Comparison of ENCODE assay signal across 9 cellular contexts in genomic region chr3:127670761-127671522, GRCh38. TPM values are rescaled to one million over a fixed set of nuclear protein-coding genes. Genes with fewer than 3 reads are reported as not detected.
DNase-seq lines count a peak whose midpoint lies in the region; ATAC-seq, FAIRE-seq and TF ChIP-seq lines count a peak whose summit lies in the region.
"Had no signal": no experiment of that assay in that cellular context is flagged by ENCODE, and none has a peak within 500 bp of the region (broad histone marks: within the 10 kb centered on the region; RNA-seq: fewer than 3 reads in every experiment).

No MANE protein-coding gene starts in this region.

- CTCF ChIA-PET in HepG2 (lab: Yijun Ruan, JAX; ENCODE audit: low intra/inter-chr PET ratio, low total read pairs): no interaction called here

- peak overlapping the region; percentile 92 for H3K4me3 Mint-ChIP-seq in activated T-helper 1 cell treated with anti-CD3 and anti-CD28 coated beads, Interleukin-12 subunit alpha, Interleukin-12 subunit beta, Interleukin-2, Interleukin-4 antibody, amounts not matched to agents 30 ng/mL and 10 ng/mL and 1 ng/mL, durations not matched to agents 14 hours and 24 hours and 36 hours

- TF ChIP-seq EP300 in HepG2 (IDR thresholded peaks at IDR 0.05; ENCODE audit: low read depth in 2 of 2, low read length in 2 of 2) (no peak), HepG2 (CRISPR knock-in tag; IDR thresholded peaks at IDR 0.05; ENCODE audit: borderline replicate concordance) (no peak)

- no peak for FAIRE-seq in HepG2 (lab: Jason Lieb, UNC)
- FAIRE-seq: H1 had no signal

- TF ChIP-seq CTCF in right lobe of liver (IDR thresholded peaks at IDR 0.05): no peak
- no peak for TF ChIP-seq CTCF in HepG2 (CRISPR knock-in tag; IDR thresholded peaks at IDR 0.05)
- no peak for TF ChIP-seq CTCF in upper lobe of right lung (IDR thresholded peaks at IDR 0.05)

- no peaks in the 10 kb centered on the region for H3K36me3 ChIP-seq in right lobe of liver
- H3K36me3 ChIP-seq in HepG2 (replicated peaks in 1 of 2; ENCODE audit: control insufficient read depth in 1 of 2, insufficient read depth in 2 of 2, low read length in 2 of 2): no peaks in the 10 kb centered on the region
- H3K36me3 ChIP-seq in mesenchymal stem cell (ENCODE audit: control insufficient read depth in 1 of 2, insufficient read depth in 2 of 2, low read depth in 1 of 2, low read length in 2 of 2): peaks cover 7 to 12% of the 10 kb centered on the region in 2 experiments
- no peaks in the 10 kb centered on the region for H3K36me3 ChIP-seq in upper lobe of right lung

- H3K27me3 ChIP-seq in right lobe of liver: no peaks in the 10 kb centered on the region
- H3K27me3 ChIP-seq in HepG2 (ENCODE audit: control insufficient read depth in 1 of 2, insufficient read depth in 2 of 2, low read length in 2 of 2): peaks cover 0 to 4% of the 10 kb centered on the region in 2 experiments; a peak in 1 of 5 replicates
- no peaks in the 10 kb centered on the region for H3K27me3 ChIP-seq in mesenchymal stem cell (ENCODE audit: control insufficient read depth in 1 of 2, insufficient read depth in 1 of 2, low read length in 2 of 2)
- H3K27me3 ChIP-seq in upper lobe of right lung: no peaks in the 10 kb centered on the region

- peaks cover 1% of the 10 kb centered on the region for H3K27me3 Mint-ChIP-seq in activated T-helper 1 cell treated with anti-CD3 and anti-CD28 coated beads, Interleukin-12 subunit alpha, Interleukin-12 subunit beta, Interleukin-2, Interleukin-4 antibody, amounts not matched to agents 30 ng/mL and 10 ng/mL and 1 ng/mL, durations not matched to agents 14 hours and 24 hours and 36 hours (ENCODE audit: insufficient read depth)

- H2AFZ ChIP-seq in HepG2 (ENCODE audit: low read length): no peak overlapping the region
- H2AFZ ChIP-seq in mesenchymal stem cell (ENCODE audit: low read depth, low read length): no peak overlapping the region

- no peaks in the 10 kb centered on the region for H3K36me3 Mint-ChIP-seq in activated T-helper 1 cell treated with anti-CD3 and anti-CD28 coated beads, Interleukin-12 subunit alpha, Interleukin-12 subunit beta, Interleukin-2, Interleukin-4 antibody, amounts not matched to agents 30 ng/mL and 10 ng/mL and 1 ng/mL, durations not matched to agents 14 hours and 24 hours and 36 hours (ENCODE audit: low read depth)

- H4K8ac ChIP-seq in mesenchymal stem cell (ENCODE audit: low read length): no peak overlapping the region

- WGBS in right lobe of liver (ENCODE audit: insufficient coverage, low coverage, low lambda C conversion rate, missing lambda C conversion rate): no CpG with 5 or more reads among the region's 20 CpGs
- 93% methylated on average over 11 of the region's 20 CpGs for WGBS in HepG2 (ENCODE audit: low lambda C conversion rate)
- WGBS in mesenchymal stem cell: 98% methylated on average over 19 of the region's 20 CpGs

- TF ChIP-seq RAD21 in HepG2 (CRISPR knock-in tag; IDR thresholded peaks at IDR 0.05): no peak

- H3K9me3 Mint-ChIP-seq in activated T-helper 1 cell treated with anti-CD3 and anti-CD28 coated beads, Interleukin-12 subunit alpha, Interleukin-12 subunit beta, Interleukin-2, Interleukin-4 antibody, amounts not matched to agents 30 ng/mL and 10 ng/mL and 1 ng/mL, durations not matched to agents 14 hours and 24 hours and 36 hours: no peaks in the 10 kb centered on the region

- no peaks in the 10 kb centered on the region for H3K79me2 ChIP-seq in HepG2 (ENCODE audit: insufficient read depth, low read length)

- peak; percentile 15 to 55 (median 48) for DNase-seq in right lobe of liver
- DNase-seq in HepG2 (ENCODE audit: low spot score): no peak
- DNase-seq in activated T-helper 1 cell treated with anti-CD3 and anti-CD28 coated beads, Interleukin-12 subunit alpha, Interleukin-12 subunit beta, Interleukin-2, Interleukin-4 antibody, amounts not matched to agents 30 ng/mL and 10 ng/mL and 1 ng/mL, durations not matched to agents 14 hours and 24 hours and 36 hours (ENCODE audit: low spot score): no peak
- no peak for DNase-seq in mesenchymal stem cell
- peak; percentile 63 for DNase-seq in upper lobe of right lung
- DNase-seq in NCI-H748 treated with DMSO at 0.1 percent for 48 hours (lab: John Stamatoyannopoulos, UW): no peak

- BruUV-seq in HepG2 (replicated peaks; lab: Mats Ljungman, UMichigan): no TSS peak

- H3K4me3 ChIP-seq in right lobe of liver (no peak overlapping the region), HepG2 (replicated peaks in 1 of 3; ENCODE audit: insufficient read depth in 1 of 3, low read depth in 2 of 3, low read length in 3 of 3) (no peak overlapping the region), mesenchymal stem cell (ENCODE audit: insufficient read depth in 1 of 2, low read depth in 1 of 2, low read length in 2 of 2) (peak overlapping the region in 1 of 2 experiments; percentile 81), upper lobe of right lung (no peak overlapping the region)

- TF ChIP-seq POLR2A in right lobe of liver (IDR thresholded peaks at IDR 0.05): no peak
- TF ChIP-seq POLR2A in HepG2 (IDR thresholded peaks at IDR 0.05; ENCODE audit: insufficient read depth in 1 of 2, low read depth in 2 of 2, low read length in 2 of 2): no peak
- no peak for TF ChIP-seq POLR2A in GM18505 (IDR thresholded peaks at IDR 0.05; ENCODE audit: borderline replicate concordance, extremely low read depth, insufficient read depth, insufficient read length)

- H2BK12ac ChIP-seq in mesenchymal stem cell (ENCODE audit: low read length in 2 of 2): no peak overlapping the region

- peaks cover 18% of the 10 kb centered on the region for H3K79me1 ChIP-seq in mesenchymal stem cell (replicated peaks; ENCODE audit: low read length, poor library complexity, severe bottlenecking)

- H3K9ac ChIP-seq in HepG2 (ENCODE audit: insufficient read depth, low read depth, low read length): no peak overlapping the region
- no peak overlapping the region for H3K9ac ChIP-seq in mesenchymal stem cell (ENCODE audit: low read length)

- no peak overlapping the region for H3K27ac ChIP-seq in right lobe of liver
- no peak overlapping the region for H3K27ac ChIP-seq in HepG2 (ENCODE audit: extremely low read length, insufficient read depth, low read length)
- H3K27ac ChIP-seq in mesenchymal stem cell (ENCODE audit: low read length, poor library complexity, severe bottlenecking): no peak overlapping the region
- no peak overlapping the region for H3K27ac ChIP-seq in upper lobe of right lung

- intact Hi-C loops in right lobe of liver (cut with DNase I): loop anchor here in 1 of 2 donors (10.0 kb wide), 1 partner anchor 294 kb away; no protein-coding TSS in a partner anchor
- intact Hi-C loops in HepG2 (cut with micrococcal nuclease; ENCODE audit: unreplicated experiment): no loop called here
- intact Hi-C loops in activated T-helper 1 cell treated with anti-CD3 and anti-CD28 coated beads, Interleukin-12 subunit alpha, Interleukin-12 subunit beta, Interleukin-2, Interleukin-4 antibody, amounts not matched to agents 30 ng/mL and 10 ng/mL and 1 ng/mL, durations not matched to agents 14 hours and 24 hours and 36 hours (cut with micrococcal nuclease): loop anchor here (5.0 to 10.0 kb wide), 3 partner anchors 454 to 1756 kb away; partner anchors contain the start of genes PLXNA1 and RUVBL1
- intact Hi-C loops in upper lobe of right lung (cut with DNase I): no loop called here

- H4K91ac ChIP-seq in mesenchymal stem cell (ENCODE audit: low read length): no peak overlapping the region

- H3K9me3 ChIP-seq in right lobe of liver (no peaks in the 10 kb centered on the region), HepG2 (ENCODE audit: low read length) (no peaks in the 10 kb centered on the region), mesenchymal stem cell (ENCODE audit: control insufficient read depth, low read length) (no peaks in the 10 kb centered on the region), upper lobe of right lung (no peaks in the 10 kb centered on the region)

- H2BK120ac ChIP-seq in mesenchymal stem cell (ENCODE audit: low read depth, low read length): no peak overlapping the region

- no peaks in the 10 kb centered on the region for H4K20me1 ChIP-seq in HepG2 (ENCODE audit: insufficient read depth, low read length)

- H2BK15ac ChIP-seq in mesenchymal stem cell (ENCODE audit: low read depth, poor library complexity, severe bottlenecking): peak overlapping the region; percentile 31

- H3K14ac ChIP-seq in mesenchymal stem cell (ENCODE audit: low read length in 2 of 2): no peak overlapping the region

- no peak overlapping the region for H3K18ac ChIP-seq in mesenchymal stem cell (ENCODE audit: low read depth in 1 of 2, low read length in 2 of 2)

- POLR2A ChIA-PET in HepG2 (lab: Yijun Ruan, JAX): interaction anchor here (1.0 kb wide), 1 partner anchor 73 kb away, joined by 3 read pairs; the partner anchor contains the start of gene MCM2

- H3K4me2 ChIP-seq in HepG2 (ENCODE audit: low read depth, low read length): no peak overlapping the region
- H3K4me2 ChIP-seq in mesenchymal stem cell (ENCODE audit: low read length, poor library complexity, severe bottlenecking): no peak overlapping the region

- H3K23ac ChIP-seq in mesenchymal stem cell (ENCODE audit: low read length in 2 of 2): no peak overlapping the region

- H2AK5ac ChIP-seq in mesenchymal stem cell (ENCODE audit: low read length, severe bottlenecking): no peak overlapping the region

- peaks cover 14% of the 10 kb centered on the region for H3K4me1 Mint-ChIP-seq in activated T-helper 1 cell treated with anti-CD3 and anti-CD28 coated beads, Interleukin-12 subunit alpha, Interleukin-12 subunit beta, Interleukin-2, Interleukin-4 antibody, amounts not matched to agents 30 ng/mL and 10 ng/mL and 1 ng/mL, durations not matched to agents 14 hours and 24 hours and 36 hours (ENCODE audit: low read depth)

- H3K4me1 ChIP-seq in right lobe of liver (peaks cover 0 to 10% (median 3%) of the 10 kb centered on the region in 4 donors), HepG2 (ENCODE audit: insufficient read depth, low read length) (peaks cover 19% of the 10 kb centered on the region), mesenchymal stem cell (ENCODE audit: control insufficient read depth, insufficient read depth, low read depth, low read length) (peaks cover 23% of the 10 kb centered on the region), upper lobe of right lung (peaks cover 13% of the 10 kb centered on the region)

- ATAC-seq in right lobe of liver (no peak), HepG2 (no peak), upper lobe of right lung (no peak), GM19467 (IDR thresholded peaks at IDR 0.05; ENCODE audit: unreplicated experiment) (no peak), GM18505 (IDR thresholded peaks at IDR 0.05; ENCODE audit: unreplicated experiment) (no peak)

- H2BK5ac ChIP-seq in mesenchymal stem cell (ENCODE audit: low read depth, low read length, poor library complexity, severe bottlenecking): no peak overlapping the region

- in situ Hi-C loops in HepG2 (cut with HindIII; ENCODE audit: extremely low pct_ligation_motif_present, low pct_unique_long_range_greater_than_20kb): no loop called here

- H3K4ac ChIP-seq in mesenchymal stem cell (ENCODE audit: low read depth in 1 of 2, low read length in 2 of 2): no peak overlapping the region

- peak overlapping the region; percentile 81 for H3K27ac Mint-ChIP-seq in activated T-helper 1 cell treated with anti-CD3 and anti-CD28 coated beads, Interleukin-12 subunit alpha, Interleukin-12 subunit beta, Interleukin-2, Interleukin-4 antibody, amounts not matched to agents 30 ng/mL and 10 ng/mL and 1 ng/mL, durations not matched to agents 14 hours and 24 hours and 36 hours

RNA-seq across cellular contexts. Expression of gene ABTB1, which starts 1.8 kb away (rescaled TPM):
- 10 to 100 TPM in 5 of 6 experiments, 1 to 10 TPM in 1; 9.4 to 20.3 (median 12.2) TPM for total RNA-seq in right lobe of liver
- 0.24 and 0.42 TPM in 2 replicates for total RNA-seq in HepG2 (2016; rRNA removed; fragmentation: Illumina TruSeq; extraction: Trizol)
- total RNA-seq in HepG2 (2016; cell fraction: cytosol; rRNA removed; fragmentation: Illumina TruSeq; extraction: Trizol; ENCODE audit: low read depth): 0.09 and 0.30 TPM in 2 replicates
- total RNA-seq in HepG2 (2016; cell fraction: insoluble cytoplasmic fraction; rRNA removed; fragmentation: Illumina TruSeq; extraction: Trizol): 0.13 and 0.30 TPM in 2 replicates
- total RNA-seq in HepG2 (2016; cell fraction: membrane; rRNA removed; fragmentation: Illumina TruSeq; extraction: Trizol): 0.56 and 0.72 TPM in 2 replicates
- 1.0 and 2.3 TPM in 2 replicates for total RNA-seq in HepG2 (2016; cell fraction: nucleus; rRNA removed; fragmentation: Illumina TruSeq; extraction: Trizol)
- 14.5 and 17.9 TPM in 2 replicates for polyA plus RNA-seq in HepG2 (2011; rRNA removed)
- polyA plus RNA-seq in HepG2 (2011; cell fraction: cytosol; rRNA removed): 12.3 and 15.2 TPM in 2 replicates
- polyA plus RNA-seq in HepG2 (2011; cell fraction: nucleus; rRNA removed): 97.1 and 99.3 TPM in 2 replicates
- 7.0 and 10.3 TPM in 2 replicates for polyA plus RNA-seq in HepG2 (2012)
- 0.44 and 0.71 TPM in 2 replicates for polyA plus RNA-seq in HepG2 (2016; cell fraction: cytosol; fragmentation: Illumina TruSeq; extraction: Trizol; ENCODE audit: low read depth)
- polyA plus RNA-seq in HepG2 (2016; cell fraction: insoluble cytoplasmic fraction; fragmentation: Illumina TruSeq; extraction: Trizol; ENCODE audit: low read depth): 0.98 and 1.0 TPM in 2 replicates
- 0.39 and 0.88 TPM in 2 replicates for polyA plus RNA-seq in HepG2 (2016; cell fraction: membrane; fragmentation: Illumina TruSeq; extraction: Trizol; ENCODE audit: low read depth)
- polyA plus RNA-seq in HepG2 (2016; cell fraction: nucleus; fragmentation: Illumina TruSeq; extraction: Trizol; ENCODE audit: insufficient read depth, low read depth): 2.9 and 3.4 TPM in 2 replicates
- polyA minus RNA-seq in HepG2 (2011; rRNA and poly(A)+ RNA removed; ENCODE audit: low replicate concordance): 33.1 and 57.2 TPM in 2 replicates
- polyA minus RNA-seq in HepG2 (2011; cell fraction: cytosol; rRNA and poly(A)+ RNA removed): 6.9 and 10.2 TPM in 2 replicates
- 15.7 and 18.6 TPM in 2 replicates for polyA minus RNA-seq in HepG2 (2011; cell fraction: nucleus; rRNA and poly(A)+ RNA removed)
- 9.7 TPM in 2 replicates for total RNA-seq in activated T-helper 1 cell treated with anti-CD3 and anti-CD28 coated beads, Interleukin-12 subunit alpha, Interleukin-12 subunit beta, Interleukin-2, Interleukin-4 antibody, amounts not matched to agents 30 ng/mL and 10 ng/mL and 1 ng/mL, durations not matched to agents 14 hours and 24 hours and 36 hours
- polyA plus RNA-seq in mesenchymal stem cell (2013, experiment 1 of 2): 6.8 TPM
- 6.6 TPM for polyA plus RNA-seq in mesenchymal stem cell (2013, experiment 2 of 2)
- 47.5 TPM for total RNA-seq in upper lobe of right lung

RNA-seq across cellular contexts. Expression of gene PODXL2, which starts 42.0 kb away (rescaled TPM):
- total RNA-seq in right lobe of liver (1 to 10 TPM in 1 of 6 experiments, under 1 TPM in 5; 0.19 to 1.6 (median 0.63) TPM), HepG2 (2016; rRNA removed; fragmentation: Illumina TruSeq; extraction: Trizol) (13.5 and 25.1 TPM in 2 replicates), upper lobe of right lung (3.7 TPM)
- 11.1 and 12.1 TPM in 2 replicates for total RNA-seq in HepG2 (2016; cell fraction: cytosol; rRNA removed; fragmentation: Illumina TruSeq; extraction: Trizol; ENCODE audit: low read depth)
- total RNA-seq in HepG2 (2016; cell fraction: insoluble cytoplasmic fraction; rRNA removed; fragmentation: Illumina TruSeq; extraction: Trizol): 12.9 and 25.2 TPM in 2 replicates
- total RNA-seq in HepG2 (2016; cell fraction: membrane; rRNA removed; fragmentation: Illumina TruSeq; extraction: Trizol): 17.4 and 19.2 TPM in 2 replicates
- total RNA-seq in HepG2 (2016; cell fraction: nucleus; rRNA removed; fragmentation: Illumina TruSeq; extraction: Trizol): 22.7 and 24.9 TPM in 2 replicates
- 20.4 and 31.7 TPM in 2 replicates for polyA plus RNA-seq in HepG2 (2011; rRNA removed)
- 24.7 and 33.2 TPM in 2 replicates for polyA plus RNA-seq in HepG2 (2011; cell fraction: cytosol; rRNA removed)
- 25.3 and 29.3 TPM in 2 replicates for polyA plus RNA-seq in HepG2 (2011; cell fraction: nucleus; rRNA removed)
- polyA plus RNA-seq in HepG2 (2012): 12.3 and 15.4 TPM in 2 replicates
- 13.5 and 14.7 TPM in 2 replicates for polyA plus RNA-seq in HepG2 (2016; cell fraction: cytosol; fragmentation: Illumina TruSeq; extraction: Trizol; ENCODE audit: low read depth)
- 12.3 and 15.0 TPM in 2 replicates for polyA plus RNA-seq in HepG2 (2016; cell fraction: insoluble cytoplasmic fraction; fragmentation: Illumina TruSeq; extraction: Trizol; ENCODE audit: low read depth)
- polyA plus RNA-seq in HepG2 (2016; cell fraction: membrane; fragmentation: Illumina TruSeq; extraction: Trizol; ENCODE audit: low read depth): 18.5 and 19.8 TPM in 2 replicates
- 39.4 and 41.1 TPM in 2 replicates for polyA plus RNA-seq in HepG2 (2016; cell fraction: nucleus; fragmentation: Illumina TruSeq; extraction: Trizol; ENCODE audit: insufficient read depth, low read depth)
- polyA minus RNA-seq in HepG2 (2011; rRNA and poly(A)+ RNA removed; ENCODE audit: low replicate concordance): 19.7 and 24.8 TPM in 2 replicates
- 10.5 and 11.6 TPM in 2 replicates for polyA minus RNA-seq in HepG2 (2011; cell fraction: cytosol; rRNA and poly(A)+ RNA removed)
- 5.3 and 7.3 TPM in 2 replicates for polyA minus RNA-seq in HepG2 (2011; cell fraction: nucleus; rRNA and poly(A)+ RNA removed)
- total RNA-seq in activated T-helper 1 cell treated with anti-CD3 and anti-CD28 coated beads, Interleukin-12 subunit alpha, Interleukin-12 subunit beta, Interleukin-2, Interleukin-4 antibody, amounts not matched to agents 30 ng/mL and 10 ng/mL and 1 ng/mL, durations not matched to agents 14 hours and 24 hours and 36 hours: 9.7 and 10.3 TPM in 2 replicates
- 0.83 TPM for polyA plus RNA-seq in mesenchymal stem cell (2013, experiment 1 of 2)
- polyA plus RNA-seq in mesenchymal stem cell (2013, experiment 2 of 2): 0.82 TPM

Comparison
In these comparisons a context has a peak if more than half of its experiments do, and no peak if none do; other contexts are left out.
1. DNase-seq: peak in right lobe of liver (3 of 3) and upper lobe of right lung (single experiment); none in HepG2 (single experiment), activated T-helper 1 cell treated with anti-CD3 and anti-CD28 coated beads, Interleukin-12 subunit alpha, Interleukin-12 subunit beta, Interleukin-2, Interleukin-4 antibody, amounts not matched to agents 30 ng/mL and 10 ng/mL and 1 ng/mL, durations not matched to agents 14 hours and 24 hours and 36 hours (single experiment), mesenchymal stem cell (single experiment) and NCI-H748 treated with DMSO at 0.1 percent for 48 hours (single experiment).